In the genomic region with DNA sequence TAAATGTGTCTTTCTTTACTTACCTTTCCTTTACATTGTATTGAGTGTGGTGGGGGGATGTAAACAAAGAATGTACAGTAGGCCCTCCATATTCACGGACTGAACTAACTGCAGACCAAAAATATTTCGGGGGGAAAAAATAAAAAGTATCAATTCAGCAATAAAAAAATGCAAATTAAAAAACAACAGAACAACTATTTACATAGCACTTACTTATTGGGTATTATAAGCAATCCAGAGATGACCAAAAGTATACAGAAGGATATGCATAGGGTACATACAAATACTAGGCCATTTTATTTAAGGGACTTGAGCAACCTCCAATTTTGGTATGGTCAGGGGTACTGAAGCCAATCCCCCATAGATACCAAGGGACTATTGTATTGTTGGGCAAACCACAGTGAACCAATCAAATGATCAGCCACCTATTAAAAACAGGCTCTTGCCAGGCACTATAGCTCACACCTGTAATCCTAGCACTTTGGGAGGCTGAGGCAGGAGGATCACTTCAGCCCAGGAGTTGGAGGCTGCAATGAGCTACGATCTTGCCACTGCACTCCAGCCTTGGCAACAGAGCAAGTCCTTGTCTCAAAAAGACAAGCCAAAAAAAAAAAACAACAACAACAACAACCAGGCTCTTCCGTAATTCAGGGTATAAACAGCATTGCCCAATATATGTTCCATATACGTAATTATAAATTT, we compare ENCODE assay signal across 13 cellular contexts. TPM values are rescaled to one million over a fixed set of nuclear protein-coding genes. Genes with fewer than 3 reads are reported as not detected.
A peak's percentile ranks its signal among the peaks of the same experiment; 100 is the strongest.
DNase-seq lines count a peak whose midpoint lies in the region; ATAC-seq and TF ChIP-seq lines count a peak whose summit lies in the region.
"Had no signal": no experiment of that assay in that cellular context is flagged by ENCODE, and none has a peak within 500 bp of the region (broad histone marks: within the 10 kb centered on the region; RNA-seq: fewer than 3 reads in every experiment).

No MANE protein-coding gene starts in this region.

- H3K36me3 ChIP-seq in Loucy (ENCODE audit: insufficient read depth, low read length): no peaks in the 10 kb centered on the region
- H3K36me3 ChIP-seq in mammary epithelial cell (ENCODE audit: insufficient read depth, low read length): no peaks in the 10 kb centered on the region
- no peaks in the 10 kb centered on the region for H3K36me3 ChIP-seq in osteoblast (ENCODE audit: insufficient read depth, low read length)

- no peaks in the 10 kb centered on the region for H3K27me3 ChIP-seq in Loucy (ENCODE audit: insufficient read depth, low read length, poor library complexity, severe bottlenecking)
- no peaks in the 10 kb centered on the region for H3K27me3 ChIP-seq in mammary epithelial cell (ENCODE audit: insufficient read depth, low read length)
- H3K27me3 ChIP-seq in osteoblast (ENCODE audit: insufficient read depth, low read length): peaks cover 26% of the 10 kb centered on the region

- H3K4me1 ChIP-seq in Loucy (ENCODE audit: insufficient read depth, low read length, poor library complexity, severe bottlenecking) (peaks cover 41% of the 10 kb centered on the region), mammary epithelial cell (ENCODE audit: insufficient read depth, low read length) (peaks cover 12% of the 10 kb centered on the region), osteoblast (ENCODE audit: insufficient read depth, low read length) (peaks cover 9% of the 10 kb centered on the region)

- in situ Hi-C loops in mammary epithelial cell (cut with MboI; ENCODE audit: low sequenced_read_pairs in 2 of 2): no loop called here

- H3K4me3 Mint-ChIP-seq in T-helper 2 cell treated with Interferon-gamma antibody and Interleukin-4, amounts not matched to agents 5 μg/mL and 100 μg/mL, for 36 hours: peak overlapping the region; percentile 57

- no peak overlapping the region for H3K27ac Mint-ChIP-seq in T-helper 2 cell treated with Interferon-gamma antibody and Interleukin-4, amounts not matched to agents 5 μg/mL and 100 μg/mL, for 36 hours

- H3K9me2 ChIP-seq in Loucy (replicated peaks; ENCODE audit: low read depth, low read length): no peaks in the 10 kb centered on the region

- no peaks in the 10 kb centered on the region for H3K9me3 ChIP-seq in Loucy (ENCODE audit: insufficient read depth, low read depth, low read length)
- H3K9me3 ChIP-seq in mammary epithelial cell (replicated peaks; ENCODE audit: insufficient read depth, low read length): no peaks in the 10 kb centered on the region
- no peaks in the 10 kb centered on the region for H3K9me3 ChIP-seq in osteoblast (ENCODE audit: low read depth, low read length)

- H3K4me2 ChIP-seq in Loucy (ENCODE audit: low read depth, low read length, poor library complexity, severe bottlenecking) (peak overlapping the region; percentile 82), mammary epithelial cell (ENCODE audit: insufficient read depth, low read depth, low read length) (peak overlapping the region; percentile 100), osteoblast (ENCODE audit: insufficient read depth, low read length) (peak overlapping the region; percentile 99)

- H3K36me3 Mint-ChIP-seq in T-helper 2 cell treated with Interferon-gamma antibody and Interleukin-4, amounts not matched to agents 5 μg/mL and 100 μg/mL, for 36 hours (ENCODE audit: low read depth): peaks cover 12% of the 10 kb centered on the region

- dilution Hi-C loops in mammary epithelial cell (cut with HindIII; ENCODE audit: low sequenced_read_pairs): no loop called here

- H3K4me3 ChIP-seq in Loucy (ENCODE audit: low read length, poor library complexity, severe bottlenecking) (peak overlapping the region; percentile 79), mammary epithelial cell (replicated peaks in 1 of 3; ENCODE audit: insufficient read depth in 1 of 3, low read depth in 2 of 3, low read length in 3 of 3) (no peak overlapping the region), osteoblast (ENCODE audit: insufficient read depth, low read length) (no peak overlapping the region)

- TF ChIP-seq CTCF in Loucy (conservative IDR thresholded peaks at IDR 0.05; ENCODE audit: low read length) (no peak), mammary epithelial cell (conservative IDR thresholded peaks at IDR 0.05 in 1 of 2, IDR thresholded peaks at IDR 0.05 in 1 of 2; ENCODE audit: extremely low read depth in 1 of 2, insufficient read depth in 1 of 2, low read depth in 1 of 2, low read length in 2 of 2) (no peak), osteoblast (IDR thresholded peaks at IDR 0.05; ENCODE audit: extremely low read depth, low read depth, low read length) (no peak)

- H4K20me1 ChIP-seq in Loucy (ENCODE audit: insufficient read depth, low read length, poor library complexity, severe bottlenecking): peaks cover 46% of the 10 kb centered on the region
- no peaks in the 10 kb centered on the region for H4K20me1 ChIP-seq in mammary epithelial cell (ENCODE audit: insufficient read depth, low read length)
- peaks cover 17% of the 10 kb centered on the region for H4K20me1 ChIP-seq in osteoblast (ENCODE audit: insufficient read depth, low read length)

- peaks cover 31% of the 10 kb centered on the region for H3K4me1 Mint-ChIP-seq in T-helper 2 cell treated with Interferon-gamma antibody and Interleukin-4, amounts not matched to agents 5 μg/mL and 100 μg/mL, for 36 hours (ENCODE audit: low read depth)

- no TSS peak for BruUV-seq in mammary epithelial cell (replicated peaks; lab: Mats Ljungman, UMichigan)

- no peak overlapping the region for H3K27ac ChIP-seq in mammary epithelial cell (ENCODE audit: insufficient read depth, low read depth, low read length)
- no peak overlapping the region for H3K27ac ChIP-seq in osteoblast (ENCODE audit: low read depth, low read length)

- CTCF ChIA-PET in mammary epithelial cell (lab: Charles Lee; ENCODE audit: low non-redundant PET): no interaction called here

- H2AFZ ChIP-seq in Loucy (ENCODE audit: low read length) (no peak overlapping the region), mammary epithelial cell (ENCODE audit: low read depth, low read length) (no peak overlapping the region), osteoblast (ENCODE audit: low read length) (no peak overlapping the region)

- intact Hi-C loops in mammary epithelial cell (cut with micrococcal nuclease): no loop called here

- 95% methylated on average over 5 of the region's 5 CpGs for WGBS in mammary epithelial cell (ENCODE audit: low coverage, missing lambda C conversion rate)

- H3K79me2 ChIP-seq in Loucy (ENCODE audit: insufficient read depth, low read length) (peaks cover 56% of the 10 kb centered on the region), mammary epithelial cell (ENCODE audit: insufficient read depth, low read length) (peaks cover 56% of the 10 kb centered on the region), osteoblast (ENCODE audit: insufficient read depth, low read length) (peaks cover 64% of the 10 kb centered on the region)

- no peak for DNase-seq in T-helper 2 cell treated with Interferon-gamma antibody and Interleukin-4, amounts not matched to agents 5 μg/mL and 100 μg/mL, for 36 hours (ENCODE audit: low spot score)
- DNase-seq in T-helper 2 cell: no peak
- DNase-seq in mammary epithelial cell: no peak
- no peak for DNase-seq in osteoblast (ENCODE audit: insufficient read length, low spot score, missing footprints)
- DNase-seq: activated gamma-delta T cell treated with Interleukin-2 at 50 U/mL for 16 hours, head of caudate nucleus, midbrain, NCI-H1436 had no signal

- peaks cover 21% of the 10 kb centered on the region for H3K27me3 Mint-ChIP-seq in T-helper 2 cell treated with Interferon-gamma antibody and Interleukin-4, amounts not matched to agents 5 μg/mL and 100 μg/mL, for 36 hours (ENCODE audit: low read depth)

- no peaks in the 10 kb centered on the region for H3F3A ChIP-seq in Loucy (ENCODE audit: low read depth)

- ATAC-seq in GM18519 (IDR thresholded peaks at IDR 0.05; ENCODE audit: low FRiP score, unreplicated experiment) (no peak), GM21515 (IDR thresholded peaks at IDR 0.05; ENCODE audit: unreplicated experiment) (no peak), esophagus mucosa (no peak)

- peak overlapping the region; percentile 80 for H3K9ac ChIP-seq in Loucy (ENCODE audit: low read depth, low read length, poor library complexity, severe bottlenecking)
- H3K9ac ChIP-seq in mammary epithelial cell (ENCODE audit: insufficient read depth, low read length): no peak overlapping the region

- H3K9me3 Mint-ChIP-seq in T-helper 2 cell treated with Interferon-gamma antibody and Interleukin-4, amounts not matched to agents 5 μg/mL and 100 μg/mL, for 36 hours: no peaks in the 10 kb centered on the region

RNA-seq across cellular contexts. Expression of gene VPS13C, which starts 1.8 kb away (rescaled TPM):
- total RNA-seq in mammary epithelial cell (10 to 100 TPM; 43.3 to 79.9 TPM), osteoblast (117 and 142 TPM in 2 replicates), esophagus mucosa (13.3 TPM)
- polyA plus RNA-seq in mammary epithelial cell: 6.2 TPM
- 20.7 TPM for polyA minus RNA-seq in mammary epithelial cell

RNA-seq across cellular contexts. Expression of gene C2CD4A, which starts 8.3 kb away (rescaled TPM):
- total RNA-seq in mammary epithelial cell (not detected), osteoblast (under 0.01 TPM in 1 of 2 replicates, not detected in the other), esophagus mucosa (0.44 TPM)
- polyA plus RNA-seq in mammary epithelial cell: not detected
- not detected for polyA minus RNA-seq in mammary epithelial cell
- total RNA-seq: skeletal muscle tissue had no signal
